ENCODE assay signal across 16 cellular contexts in genomic region chr11:111413849-111414248, GRCh38. TPM values are rescaled to one million over a fixed set of nuclear protein-coding genes. Genes with fewer than 3 reads are reported as not detected.
A peak's percentile ranks its signal among the peaks of the same experiment; 100 is the strongest.
DNase-seq lines count a peak whose midpoint lies in the region; ATAC-seq and TF ChIP-seq lines count a peak whose summit lies in the region.
"Had no signal": no experiment of that assay in that cellular context is flagged by ENCODE, and none has a peak within 500 bp of the region (broad histone marks: within the 10 kb centered on the region; RNA-seq: fewer than 3 reads in every experiment).

No MANE protein-coding gene starts in this region.

- H3K4me2 ChIP-seq in PC-3 (ENCODE audit: low read length), result no peak overlapping the region

- no peaks in the 10 kb centered on the region for H3K79me2 ChIP-seq in PC-3 (ENCODE audit: low read length)

- TF ChIP-seq CTCF in PC-3 (conservative IDR thresholded peaks at IDR 0.05; ENCODE audit: low read depth, low read length) (no peak), natural killer cell (IDR thresholded peaks at IDR 0.05) (no peak), upper lobe of right lung (IDR thresholded peaks at IDR 0.05) (no peak)

- H3K9me3 ChIP-seq in PC-3 (ENCODE audit: low read length) (no peaks in the 10 kb centered on the region), upper lobe of right lung (no peaks in the 10 kb centered on the region)
- H3K9me3 ChIP-seq: SJSA1 had no signal

- no peaks in the 10 kb centered on the region for H3K36me3 ChIP-seq in PC-3 (ENCODE audit: low read depth, low read length)
- no peaks in the 10 kb centered on the region for H3K36me3 ChIP-seq in upper lobe of right lung
- H3K36me3 ChIP-seq: SJSA1 had no signal

- H4K20me1 ChIP-seq in PC-3 (ENCODE audit: low read length), result no peaks in the 10 kb centered on the region

- peak; percentile 49 for DNase-seq in activated naive CD4-positive, alpha-beta T cell treated with Interleukin-2 at 50 U/mL for 16 hours
- DNase-seq in activated naive CD4-positive, alpha-beta T cell (lab: John Stamatoyannopoulos, UW), result no peak
- DNase-seq in activated T-cell treated with anti-CD3 and anti-CD28 coated beads, Interleukin-2, amount 50 U/mL, for 24 hours, result peak; percentile 56
- DNase-seq in stimulated activated CD4-positive, alpha-beta T cell treated with anti-CD3 and anti-CD28 coated beads, Interleukin-12 subunit alpha, Interleukin-12 subunit beta, amount 100 ng/mL, for 4 hours, result peak; percentile 27
- DNase-seq in PC-3, result no peak
- no peak for DNase-seq in natural killer cell
- DNase-seq in upper lobe of right lung, result no peak
- DNase-seq: activated effector memory CD4-positive, alpha-beta T cell treated with Interleukin-2 at 50 U/mL for 16 hours; Calu3; left cardiac atrium; NCI-H1436 had no signal

- no peak overlapping the region for H3K4me3 Mint-ChIP-seq in activated T-cell treated with anti-CD3 and anti-CD28 coated beads, Interleukin-2, amount 50 U/mL, for 24 hours
- H3K4me3 Mint-ChIP-seq in stimulated activated naive CD8-positive, alpha-beta T cell treated with anti-CD3 and anti-CD28 coated beads, Interleukin-15, Interleukin-2, amounts not matched to agents 100 ng/mL and 50 ng/mL, for 24 hours, result peak overlapping the region; percentile 67
- no peak overlapping the region for H3K4me3 Mint-ChIP-seq in natural killer cell
- H3K4me3 Mint-ChIP-seq: type B pancreatic cell had no signal

- H3K27me3 ChIP-seq in PC-3 (ENCODE audit: low read length) (peaks cover 71% of the 10 kb centered on the region), upper lobe of right lung (no peaks in the 10 kb centered on the region)
- H3K27me3 ChIP-seq: SJSA1 had no signal

- intact Hi-C loops in PC-3 (cut with micrococcal nuclease), result no loop called here
- intact Hi-C loops in natural killer cell (cut with micrococcal nuclease), result no loop called here
- intact Hi-C loops in upper lobe of right lung (cut with DNase I), result no loop called here

- H3K27me3 Mint-ChIP-seq in activated T-cell treated with anti-CD3 and anti-CD28 coated beads, Interleukin-2, amount 50 U/mL, for 24 hours, result no peaks in the 10 kb centered on the region
- H3K27me3 Mint-ChIP-seq in stimulated activated naive CD8-positive, alpha-beta T cell treated with anti-CD3 and anti-CD28 coated beads, Interleukin-15, Interleukin-2, amounts not matched to agents 100 ng/mL and 50 ng/mL, for 24 hours, result no peaks in the 10 kb centered on the region
- H3K27me3 Mint-ChIP-seq in natural killer cell (ENCODE audit: low read depth in 2 of 2), result peaks cover 0 to 3% of the 10 kb centered on the region in 2 donors

- H3K27ac ChIP-seq in PC-3 (ENCODE audit: low read length) (no peak overlapping the region), upper lobe of right lung (no peak overlapping the region)
- H3K27ac ChIP-seq: SJSA1 had no signal

- BruUV-seq in PC-3 (replicated peaks; lab: Mats Ljungman, UMichigan), result no TSS peak

- H3K27ac Mint-ChIP-seq in activated T-cell treated with anti-CD3 and anti-CD28 coated beads, Interleukin-2, amount 50 U/mL, for 24 hours, result peak overlapping the region; percentile 82
- H3K27ac Mint-ChIP-seq in stimulated activated naive CD8-positive, alpha-beta T cell treated with anti-CD3 and anti-CD28 coated beads, Interleukin-15, Interleukin-2, amounts not matched to agents 100 ng/mL and 50 ng/mL, for 24 hours, result peak overlapping the region; percentile 87
- H3K27ac Mint-ChIP-seq in natural killer cell, result no peak overlapping the region
- H3K27ac Mint-ChIP-seq: type B pancreatic cell had no signal

- ATAC-seq in PC-3 (no peak), natural killer cell (no peak), upper lobe of right lung (no peak)
- ATAC-seq: left cardiac atrium had no signal

- H3K4me1 Mint-ChIP-seq in activated T-cell treated with anti-CD3 and anti-CD28 coated beads, Interleukin-2, amount 50 U/mL, for 24 hours (ENCODE audit: low read depth), result peaks cover 62% of the 10 kb centered on the region
- H3K4me1 Mint-ChIP-seq in stimulated activated naive CD8-positive, alpha-beta T cell treated with anti-CD3 and anti-CD28 coated beads, Interleukin-15, Interleukin-2, amounts not matched to agents 100 ng/mL and 50 ng/mL, for 24 hours (ENCODE audit: low read depth), result peaks cover 78% of the 10 kb centered on the region
- peaks cover 23 to 27% of the 10 kb centered on the region in 2 donors for H3K4me1 Mint-ChIP-seq in natural killer cell

- H3K4me1 ChIP-seq in PC-3 (ENCODE audit: insufficient read depth, low read length), result no peaks in the 10 kb centered on the region
- H3K4me1 ChIP-seq in upper lobe of right lung, result peaks cover 21% of the 10 kb centered on the region

- no peak overlapping the region for H2AFZ ChIP-seq in PC-3 (ENCODE audit: low read length)

- H3K4me3 ChIP-seq in PC-3 (ENCODE audit: low read length) (no peak overlapping the region), upper lobe of right lung (no peak overlapping the region)
- H3K4me3 ChIP-seq: SJSA1 had no signal

- H3K9me2 ChIP-seq in PC-3 (replicated peaks; ENCODE audit: low read length), result no peaks in the 10 kb centered on the region

- CTCF ChIA-PET in PC-3 (lab: Charles Lee), result no interaction called here

- no peaks in the 10 kb centered on the region for H3F3A ChIP-seq in PC-3 (ENCODE audit: low read length, unreplicated experiment)

- POLR2A ChIA-PET in PC-3 (lab: Charles Lee; ENCODE audit: unreplicated experiment), result no interaction called here

- H3K9me3 Mint-ChIP-seq in activated T-cell treated with anti-CD3 and anti-CD28 coated beads, Interleukin-2, amount 50 U/mL, for 24 hours, result peaks cover under 1% of the 10 kb centered on the region
- no peaks in the 10 kb centered on the region for H3K9me3 Mint-ChIP-seq in stimulated activated naive CD8-positive, alpha-beta T cell treated with anti-CD3 and anti-CD28 coated beads, Interleukin-15, Interleukin-2, amounts not matched to agents 100 ng/mL and 50 ng/mL, for 24 hours
- H3K9me3 Mint-ChIP-seq in natural killer cell, result no peaks in the 10 kb centered on the region
- H3K9me3 Mint-ChIP-seq: type B pancreatic cell had no signal

- no peak overlapping the region for H3K9ac ChIP-seq in PC-3 (ENCODE audit: low read length)

- H3K36me3 Mint-ChIP-seq in activated T-cell treated with anti-CD3 and anti-CD28 coated beads, Interleukin-2, amount 50 U/mL, for 24 hours (ENCODE audit: low read depth), result no peaks in the 10 kb centered on the region
- no peaks in the 10 kb centered on the region for H3K36me3 Mint-ChIP-seq in stimulated activated naive CD8-positive, alpha-beta T cell treated with anti-CD3 and anti-CD28 coated beads, Interleukin-15, Interleukin-2, amounts not matched to agents 100 ng/mL and 50 ng/mL, for 24 hours (ENCODE audit: low read depth)
- H3K36me3 Mint-ChIP-seq in natural killer cell, result no peaks in the 10 kb centered on the region
- H3K36me3 Mint-ChIP-seq: type B pancreatic cell had no signal

RNA-seq across cellular contexts. Expression of gene POU2AF1, which starts 34.8 kb away (rescaled TPM):
- total RNA-seq in PC-3 (2014; rRNA removed) (not detected in 2 replicates), natural killer cell (10 to 100 TPM in 1 of 3 donors, 1 to 10 TPM in 1, under 1 TPM in 1; 0.82 to 16.8 (median 1.1) TPM), upper lobe of right lung (2.5 TPM)
- total RNA-seq: bronchial epithelial cell, Calu3, osteoblast, SJSA1 had no signal

Comparison
In these comparisons a context has a peak if more than half of its experiments do, and no peak if none do; other contexts are left out.
1. DNase-seq: peak in activated naive CD4-positive, alpha-beta T cell treated with Interleukin-2 at 50 U/mL for 16 hours (single experiment), activated T-cell treated with anti-CD3 and anti-CD28 coated beads, Interleukin-2, amount 50 U/mL, for 24 hours (single experiment) and stimulated activated CD4-positive, alpha-beta T cell treated with anti-CD3 and anti-CD28 coated beads, Interleukin-12 subunit alpha, Interleukin-12 subunit beta, amount 100 ng/mL, for 4 hours (single experiment); none in activated naive CD4-positive, alpha-beta T cell (0 of 4), PC-3 (single experiment), natural killer cell (single experiment) and upper lobe of right lung (single experiment).
2. H3K27ac Mint-ChIP-seq: peak in activated T-cell treated with anti-CD3 and anti-CD28 coated beads, Interleukin-2, amount 50 U/mL, for 24 hours (single experiment) and stimulated activated naive CD8-positive, alpha-beta T cell treated with anti-CD3 and anti-CD28 coated beads, Interleukin-15, Interleukin-2, amounts not matched to agents 100 ng/mL and 50 ng/mL, for 24 hours (single experiment); none in natural killer cell (0 of 2).